In genomic region chr2:101341421-101341820, GRCh38 we compare ENCODE assay signal across 10 cellular contexts. TPM values are rescaled to one million over a fixed set of nuclear protein-coding genes. Genes with fewer than 3 reads are reported as not detected.
A peak's percentile ranks its signal among the peaks of the same experiment; 100 is the strongest.
DNase-seq lines count a peak whose midpoint lies in the region; ATAC-seq and TF ChIP-seq lines count a peak whose summit lies in the region.
"Had no signal": no experiment of that assay in that cellular context is flagged by ENCODE, and none has a peak within 500 bp of the region (broad histone marks: within the 10 kb centered on the region; RNA-seq: fewer than 3 reads in every experiment).

No MANE protein-coding gene starts in this region.

- no peak overlapping the region for H3K9ac ChIP-seq in endodermal cell (ENCODE audit: extremely low read depth, low read length, poor library complexity, severe bottlenecking)
- H3K9ac ChIP-seq: KMS-11 had no signal

- no peaks in the 10 kb centered on the region for H3K4me1 ChIP-seq in A673 (ENCODE audit: insufficient read depth, low read length, poor library complexity, severe bottlenecking)
- H3K4me1 ChIP-seq in HAP-1: no peaks in the 10 kb centered on the region
- H3K4me1 ChIP-seq in endodermal cell (ENCODE audit: control insufficient read depth, insufficient read depth, low read length): no peaks in the 10 kb centered on the region

- no peaks in the 10 kb centered on the region for H3K36me3 Mint-ChIP-seq in endodermal cell (ENCODE audit: low read depth)

- intact Hi-C loops in A673 (cut with micrococcal nuclease; ENCODE audit: unreplicated experiment): loop anchor here (5.0 kb wide), 1 partner anchor 1106 kb away; no protein-coding TSS in a partner anchor

- TF ChIP-seq CTCF in A673 (conservative IDR thresholded peaks at IDR 0.05; ENCODE audit: low read depth, low read length) (no peak), endodermal cell (conservative IDR thresholded peaks at IDR 0.05) (no peak)

- peaks cover 5% of the 10 kb centered on the region for H3K9me3 Mint-ChIP-seq in endodermal cell
- H3K9me3 Mint-ChIP-seq: activated B cell treated with CpG ODN at 0.5 μM for 24 hours had no signal

- H3K27ac ChIP-seq in A673 (ENCODE audit: low read depth, low read length, poor library complexity, severe bottlenecking) (no peak overlapping the region), endodermal cell (ENCODE audit: low read depth, low read length) (no peak overlapping the region)
- H3K27ac ChIP-seq: KMS-11 had no signal

- no peak overlapping the region for H3K4me3 Mint-ChIP-seq in endodermal cell
- H3K4me3 Mint-ChIP-seq: activated B cell treated with CpG ODN at 0.5 μM for 24 hours had no signal

- peak; percentile 52 for DNase-seq in A673 (ENCODE audit: low spot score)
- peak; percentile 80 to 90 for DNase-seq in HAP-1 (ENCODE audit: low spot score in 2 of 2)
- peak; percentile 47 for DNase-seq in activated CD4-positive, CD25-positive, alpha-beta regulatory T cell treated with anti-CD3 and anti-CD28 coated beads, Interleukin-2, amount 50 U/mL, for 72 hours
- peak; percentile 72 for DNase-seq in endodermal cell
- DNase-seq in NCI-H1092 treated with DMSO at 0.1 percent for 48 hours (lab: John Stamatoyannopoulos, UW): no peak
- DNase-seq in D341Med (ENCODE audit: low spot score): no peak

- POLR2A ChIA-PET in A673 (lab: Charles Lee; ENCODE audit: low non-redundant PET): no interaction called here

- H3K9me3 ChIP-seq in A673 (ENCODE audit: low read depth, low read length, poor library complexity, severe bottlenecking) (no peaks in the 10 kb centered on the region), HAP-1 (no peaks in the 10 kb centered on the region), endodermal cell (ENCODE audit: control insufficient read depth, low read length) (no peaks in the 10 kb centered on the region)

- H3K4me1 Mint-ChIP-seq in endodermal cell: peaks cover 28% of the 10 kb centered on the region

- H3K27me3 ChIP-seq in A673 (replicated peaks; ENCODE audit: insufficient read depth, low read depth, low read length, poor library complexity) (no peaks in the 10 kb centered on the region), HAP-1 (ENCODE audit: low read depth) (0 out of 2 replicates have a peak, but pooled peaks cover 1% of the 10 kb centered on the region), endodermal cell (ENCODE audit: control insufficient read depth, insufficient read depth, low read length, poor library complexity, severe bottlenecking) (no peaks in the 10 kb centered on the region)

- 86 to 95% methylated on average over 1 to 7 of the region's 7 CpGs for WGBS in endodermal cell (ENCODE audit: insufficient coverage in 1 of 2, insufficient read length in 1 of 2), 2 experiments

- H3K27ac Mint-ChIP-seq in endodermal cell: no peak overlapping the region
- H3K27ac Mint-ChIP-seq: activated B cell treated with CpG ODN at 0.5 μM for 24 hours had no signal

- H3K36me3 ChIP-seq in A673 (ENCODE audit: insufficient read depth, low read length, poor library complexity, severe bottlenecking) (no peaks in the 10 kb centered on the region), HAP-1 (replicated peaks) (no peaks in the 10 kb centered on the region), endodermal cell (ENCODE audit: control insufficient read depth, insufficient read depth, low read length) (no peaks in the 10 kb centered on the region)

- no peak overlapping the region for H3K4me3 ChIP-seq in A673 (ENCODE audit: low read depth, low read length, poor library complexity, severe bottlenecking)
- H3K4me3 ChIP-seq in HAP-1: peak overlapping the region; percentile 25
- no peak overlapping the region for H3K4me3 ChIP-seq in endodermal cell (ENCODE audit: low read length)

- no peak for ATAC-seq in HG02678 (IDR thresholded peaks at IDR 0.05; ENCODE audit: unreplicated experiment)
- no peak for ATAC-seq in GM18519 (IDR thresholded peaks at IDR 0.05; ENCODE audit: low FRiP score, unreplicated experiment)

- CTCF ChIA-PET in A673 (lab: Charles Lee): interaction anchor here (0.6 to 2.1 kb wide), 10 partner anchors 12 to 773 kb away, joined by 3 to 13 read pairs (median 4); partner anchors contain the start of gene CREG2

- in situ Hi-C loops in HAP-1 (cut with MboI; ENCODE audit: low sequenced_read_pairs): no loop called here

- no TSS peak for BruUV-seq in A673 (replicated peaks; lab: Mats Ljungman, UMichigan)

- H3K27me3 Mint-ChIP-seq in endodermal cell (ENCODE audit: insufficient read depth): peaks cover 2% of the 10 kb centered on the region

RNA-seq across cellular contexts. Expression of gene RNF149, which starts 32.9 kb away (rescaled TPM):
- total RNA-seq in A673 (2021) (26.8 and 27.1 TPM in 2 replicates), endodermal cell (10 to 100 TPM; 26.4 to 36.3 TPM)
- 30.9 TPM for polyA plus RNA-seq in endodermal cell (2013, experiment 1 of 2)
- 26.1 TPM for polyA plus RNA-seq in endodermal cell (2013, experiment 2 of 2)

RNA-seq across cellular contexts. Expression of gene CREG2, which starts 45.9 kb away (rescaled TPM):
- total RNA-seq in A673 (2021): not detected in 2 replicates
- total RNA-seq in endodermal cell: under 1 TPM in 1 of 2 donors, not detected in 1; 0.13 TPM
- 0.53 TPM for polyA plus RNA-seq in endodermal cell (2013, experiment 1 of 2)
- polyA plus RNA-seq in endodermal cell (2013, experiment 2 of 2): 0.08 TPM
- total RNA-seq: activated B cell treated with CpG ODN at 0.5 μM for 24 hours had no signal

Comparison
In these comparisons a context has a peak if more than half of its experiments do, and no peak if none do; other contexts are left out.
1. DNase-seq: peak in A673 (single experiment), HAP-1 (2 of 2), activated CD4-positive, CD25-positive, alpha-beta regulatory T cell treated with anti-CD3 and anti-CD28 coated beads, Interleukin-2, amount 50 U/mL, for 72 hours (single experiment) and endodermal cell (single experiment); none in NCI-H1092 treated with DMSO at 0.1 percent for 48 hours (single experiment) and D341Med (single experiment).